Comparison of ENCODE assay signal across 21 cellular contexts in the genomic region with DNA sequence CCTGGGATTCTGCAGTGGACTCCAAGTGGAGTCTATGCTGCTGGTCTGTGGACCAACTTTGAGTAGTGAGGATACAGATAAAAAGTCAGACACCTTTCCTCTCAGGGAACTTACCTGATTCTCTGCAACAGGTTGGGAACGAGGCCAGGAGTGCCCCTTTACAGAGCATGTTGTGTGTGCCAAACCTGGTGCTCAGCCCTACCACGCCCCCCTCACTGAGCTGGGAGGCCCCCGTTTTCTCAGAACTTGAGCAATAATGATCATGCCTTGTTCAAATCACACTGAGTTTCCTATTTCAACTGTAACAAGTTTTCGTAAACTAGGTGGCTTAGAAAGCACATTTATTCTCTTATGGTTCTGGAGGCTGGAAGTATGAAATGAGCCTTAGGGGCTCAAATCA.
DNase-seq lines count a peak whose midpoint lies in the region; FAIRE-seq and TF ChIP-seq lines count a peak whose summit lies in the region.
"Had no signal": no experiment of that assay in that cellular context is flagged by ENCODE, and none has a peak within 500 bp of the region (broad histone marks: within the 10 kb centered on the region; RNA-seq: fewer than 3 reads in every experiment).

No MANE protein-coding gene starts in this region.

- TF ChIP-seq RAD21 in H1 (IDR thresholded peaks at IDR 0.05 in 1 of 2, conservative IDR thresholded peaks at IDR 0.05 in 1 of 2; ENCODE audit: low read depth in 2 of 2, low read length in 2 of 2), result no peak

- H2AK5ac ChIP-seq in H1 (ENCODE audit: low read depth, low read length), result no peak overlapping the region

- H2BK15ac ChIP-seq in H1 (ENCODE audit: low read length), result no peak overlapping the region

- no peak overlapping the region for H3K23ac ChIP-seq in H1 (ENCODE audit: insufficient read length)

- TF ChIP-seq CTCF in HEK293 (tag by site-specific recombination; IDR thresholded peaks at IDR 0.05), result no peak
- no peak for TF ChIP-seq CTCF in H1 (IDR thresholded peaks at IDR 0.05; ENCODE audit: control extremely low read depth in 1 of 3, insufficient read depth in 1 of 3, low read depth in 1 of 3, low read length in 3 of 3)

- no peaks in the 10 kb centered on the region for H3K27me3 ChIP-seq in H1 (replicated peaks in 1 of 4; ENCODE audit: control insufficient read depth in 3 of 4, extremely low read depth in 1 of 4, insufficient read depth in 3 of 4, low read length in 3 of 4)
- no peaks in the 10 kb centered on the region for H3K27me3 ChIP-seq in subcutaneous abdominal adipose tissue (ENCODE audit: control insufficient read depth in 5 of 5, insufficient read depth in 4 of 5, low read length in 5 of 5)
- peaks cover 0 to 5% of the 10 kb centered on the region in 2 donors for H3K27me3 ChIP-seq in small intestine (ENCODE audit: control insufficient read depth in 2 of 2, insufficient read depth in 2 of 2, low read length in 2 of 2)
- H3K27me3 ChIP-seq: BLaER1 had no signal

- no peak overlapping the region for H2BK120ac ChIP-seq in H1 (replicated peaks; ENCODE audit: low read depth, low read length)

- H3K4me2 ChIP-seq in H1 (ENCODE audit: insufficient read depth in 1 of 2, low read depth in 2 of 2, low read length in 2 of 2), result no peak overlapping the region
- H3K4me2 ChIP-seq: BLaER1 had no signal

- no peak overlapping the region for H2BK20ac ChIP-seq in H1 (ENCODE audit: low read length)

- H3K79me2 ChIP-seq in H1 (ENCODE audit: control insufficient read depth in 1 of 2, insufficient read depth in 2 of 2, low read length in 2 of 2), result no peaks in the 10 kb centered on the region

- H4K20me1 ChIP-seq in H1 (replicated peaks in 1 of 2; ENCODE audit: control insufficient read depth in 1 of 2, insufficient read depth in 2 of 2, low read length in 2 of 2), result no peaks in the 10 kb centered on the region
- H4K20me1 ChIP-seq: BLaER1 had no signal

- H2BK12ac ChIP-seq in H1 (ENCODE audit: low read depth, low read length), result no peak overlapping the region

- no peaks in the 10 kb centered on the region for H3K79me1 ChIP-seq in H1 (ENCODE audit: low read depth, low read length)

- WGBS in H1 (ENCODE audit: extremely low coverage in 1 of 2, insufficient coverage in 1 of 2, insufficient read length in 1 of 2, insufficient replicate concordance in 2 of 2, low coverage in 1 of 2, low lambda C conversion rate in 2 of 2, missing lambda C conversion rate in 1 of 2), 2 experiments, result 90% methylated on average over 4 of the region's 4 CpGs; no CpG with 5 or more reads in 1 of the 2 experiments
- WGBS in small intestine, 3 donors, result 64 to 79% (median 65%) methylated on average over 4 of the region's 4 CpGs

- H4K5ac ChIP-seq in H1 (ENCODE audit: insufficient read length, low read depth, low read length), result no peak overlapping the region

- no peak overlapping the region for H4K91ac ChIP-seq in H1 (replicated peaks; ENCODE audit: insufficient read length, low read length)

- FAIRE-seq in H1 (lab: Jason Lieb, UNC), result no peak
- FAIRE-seq in small intestine (lab: Jason Lieb, UNC), result no peak
- no peak for FAIRE-seq in HTR-8/SVneo (lab: Jason Lieb, UNC)
- FAIRE-seq: A204.1, G401.6, GM12892 had no signal

- no peaks in the 10 kb centered on the region for H3K36me3 ChIP-seq in HEK293 (ENCODE audit: control insufficient read depth in 2 of 2, insufficient read depth in 1 of 2, low read length in 2 of 2)
- H3K36me3 ChIP-seq in H1 (ENCODE audit: control insufficient read depth in 2 of 4, insufficient read depth in 4 of 4, low read length in 3 of 4), result no peaks in the 10 kb centered on the region
- no peaks in the 10 kb centered on the region for H3K36me3 ChIP-seq in subcutaneous abdominal adipose tissue (ENCODE audit: control insufficient read depth in 5 of 5, insufficient read depth in 5 of 5, low read length in 5 of 5)
- no peaks in the 10 kb centered on the region for H3K36me3 ChIP-seq in small intestine (ENCODE audit: control insufficient read depth in 2 of 2, insufficient read depth in 2 of 2, low read length in 2 of 2)
- H3K36me3 ChIP-seq: BLaER1 had no signal

- CTCF ChIA-PET in HEK293 (lab: Yijun Ruan, JAX), result no interaction called here
- CTCF ChIA-PET in H1 (lab: Charles Lee; ENCODE audit: partially characterized antibody), result no interaction called here

- TF ChIP-seq EP300 in H1 (IDR thresholded peaks at IDR 0.05; ENCODE audit: borderline replicate concordance in 1 of 2, low read depth in 2 of 2, low read length in 2 of 2), result no peak

- no peaks in the 10 kb centered on the region; the same call in 1 of the 2 replicates for H3K23me2 ChIP-seq in H1 (ENCODE audit: low read depth, low read length)

- DNase-seq in H1 (ENCODE audit: low read depth in 1 of 2, low spot score in 2 of 2) (no peak), mesenteric fat pad (ENCODE audit: low spot score) (peak; percentile 51), small intestine (no peak), HTR-8/SVneo (ENCODE audit: insufficient read length, low spot score) (no peak), erythroblast (lab: John Stamatoyannopoulos, UW) (no peak)
- DNase-seq: Caco-2; CD4-positive, CD25-positive, alpha-beta regulatory T cell; CD8-positive, alpha-beta T cell; DMS153; DND-41; GOT3; H7; HCEC 1CT had no signal

- H3K4me1 ChIP-seq in HEK293 (ENCODE audit: control insufficient read depth, insufficient read depth, low read length), result no peaks in the 10 kb centered on the region
- H3K4me1 ChIP-seq in H1 (replicated peaks in 1 of 4; ENCODE audit: control insufficient read depth in 3 of 4, insufficient read depth in 4 of 4, low read length in 3 of 4), result no peaks in the 10 kb centered on the region
- peaks cover 7 to 56% (median 43%) of the 10 kb centered on the region in 5 donors for H3K4me1 ChIP-seq in subcutaneous abdominal adipose tissue (ENCODE audit: control insufficient read depth in 5 of 5, insufficient read depth in 5 of 5, low read length in 5 of 5)
- no peaks in the 10 kb centered on the region for H3K4me1 ChIP-seq in small intestine (ENCODE audit: control insufficient read depth in 2 of 2, insufficient read depth in 1 of 2, low read depth in 1 of 2, low read length in 1 of 2)
- H3K4me1 ChIP-seq: BLaER1, Caco-2 had no signal

- TF ChIP-seq POLR2A in H1 (IDR thresholded peaks at IDR 0.05; ENCODE audit: control extremely low read depth in 1 of 2, low read depth in 2 of 2, low read length in 2 of 2) (no peak), erythroblast (IDR thresholded peaks at IDR 0.05; ENCODE audit: low read length) (no peak)

- POLR2A ChIA-PET in HEK293 (lab: Yijun Ruan, JAX) (no interaction called here), H1 (lab: Charles Lee; ENCODE audit: partially characterized antibody) (no interaction called here)

- H3K27ac ChIP-seq in HEK293 (ENCODE audit: extremely low read depth, low read depth, low read length) (no peak overlapping the region), H1 (ENCODE audit: low read depth, low read length) (no peak overlapping the region), subcutaneous abdominal adipose tissue (ENCODE audit: low read depth, low read length) (peak overlapping the region; percentile 75), small intestine (ENCODE audit: low read depth in 1 of 2, low read length in 1 of 2) (no peak overlapping the region)
- H3K27ac ChIP-seq: 22Rv1, BLaER1, C4-2B had no signal

- no peak overlapping the region for H3K9ac ChIP-seq in H1 (replicated peaks in 1 of 4; ENCODE audit: extremely low read depth in 1 of 4, low read depth in 3 of 4, low read length in 3 of 4)
- no peak overlapping the region for H3K9ac ChIP-seq in subcutaneous abdominal adipose tissue (ENCODE audit: low read length in 5 of 5)
- H3K9ac ChIP-seq: BLaER1 had no signal

- no peak overlapping the region for H3K18ac ChIP-seq in H1 (ENCODE audit: extremely low read depth, low read length)

- H4K8ac ChIP-seq in H1 (ENCODE audit: extremely low read depth, insufficient read depth, low read length), result no peak overlapping the region

- H2AFZ ChIP-seq in H1 (ENCODE audit: low read length), result peak overlapping the region; percentile 32; the same call in 1 of the 2 replicates

- no peak overlapping the region for H3K56ac ChIP-seq in H1 (replicated peaks; ENCODE audit: insufficient read length, low read depth, low read length)

- no peak overlapping the region for H3K4me3 ChIP-seq in HEK293 (ENCODE audit: low read depth, low read length)
- no peak overlapping the region for H3K4me3 ChIP-seq in H1 (ENCODE audit: extremely low read depth in 1 of 4, insufficient read depth in 2 of 4, low read depth in 3 of 4, low read length in 4 of 4)
- no peak overlapping the region for H3K4me3 ChIP-seq in subcutaneous abdominal adipose tissue (ENCODE audit: low read depth in 1 of 5, low read length in 5 of 5)
- no peak overlapping the region for H3K4me3 ChIP-seq in small intestine (ENCODE audit: low read depth in 1 of 2, low read length in 2 of 2)
- H3K4me3 ChIP-seq: BLaER1 had no signal

- no peak overlapping the region for H3K4ac ChIP-seq in H1 (replicated peaks; ENCODE audit: insufficient read length, low read depth, low read length)

- H3K9me3 ChIP-seq in HEK293 (ENCODE audit: control insufficient read depth, insufficient read depth, low read depth, low read length), result no peaks in the 10 kb centered on the region
- H3K9me3 ChIP-seq in H1 (ENCODE audit: insufficient read depth in 2 of 2, low read depth in 1 of 2, low read length in 1 of 2), result no peaks in the 10 kb centered on the region
- H3K9me3 ChIP-seq in subcutaneous abdominal adipose tissue (ENCODE audit: control insufficient read depth in 5 of 5, low read length in 5 of 5), result no peaks in the 10 kb centered on the region
- H3K9me3 ChIP-seq in small intestine (ENCODE audit: control insufficient read depth, low read depth), result no peaks in the 10 kb centered on the region
- H3K9me3 ChIP-seq: BLaER1, Caco-2 had no signal

- H2BK5ac ChIP-seq in H1 (ENCODE audit: low read depth, low read length), result no peak overlapping the region

- no peak overlapping the region for H3K14ac ChIP-seq in H1 (ENCODE audit: insufficient read length)

TF ChIP-seq in HEK293, 187 proteins besides CTCF, POLR2A, EP300 and RAD21:
- no peak for TF ChIP-seq PRDM1 (tag by site-specific recombination; IDR thresholded peaks at IDR 0.05)
- TF ChIP-seq SCRT2 (tag by site-specific recombination; IDR thresholded peaks at IDR 0.05), result 0 out of 2 replicates have a peak, but pooled peaks have one; percentile 20

TF ChIP-seq in H1, 55 proteins besides CTCF, POLR2A, EP300 and RAD21:
- TF ChIP-seq RNF2 (IDR thresholded peaks at IDR 0.05; ENCODE audit: borderline replicate concordance, low read depth, low read length, missing control alignments, poor library complexity, severe bottlenecking) (no peak), SP4 (IDR thresholded peaks at IDR 0.05; ENCODE audit: low read length) (no peak), CHD2 (IDR thresholded peaks at IDR 0.05; ENCODE audit: low read length) (no peak), BACH1 (IDR thresholded peaks at IDR 0.05; ENCODE audit: low read length) (no peak)
